ENCODE assay signal across 1 cellular context in genomic region chr12:704516-705242, GRCh38.
TF ChIP-seq lines count a peak whose summit lies in the region.

No MANE protein-coding gene starts in this region.

TF ChIP-seq in GM23338, 12 proteins besides CTCF, POLR2A, EP300 and RAD21 (continued from another document):
- TF ChIP-seq ZNF462 (CRISPR knock-in tag; IDR thresholded peaks at IDR 0.05) (no peak), ZNF114 (CRISPR knock-in tag; IDR thresholded peaks at IDR 0.05) (no peak), EZH2 (IDR thresholded peaks at IDR 0.05; ENCODE audit: low read depth, unreplicated experiment) (no peak), NANOG (IDR thresholded peaks at IDR 0.05; ENCODE audit: borderline replicate concordance) (no peak), ZNF331 (CRISPR knock-in tag; IDR thresholded peaks at IDR 0.05; ENCODE audit: low read depth) (no peak), ETS1 (IDR thresholded peaks at IDR 0.05) (no peak), REST (IDR thresholded peaks at IDR 0.05; ENCODE audit: unreplicated experiment) (no peak)
